In the genomic region with DNA sequence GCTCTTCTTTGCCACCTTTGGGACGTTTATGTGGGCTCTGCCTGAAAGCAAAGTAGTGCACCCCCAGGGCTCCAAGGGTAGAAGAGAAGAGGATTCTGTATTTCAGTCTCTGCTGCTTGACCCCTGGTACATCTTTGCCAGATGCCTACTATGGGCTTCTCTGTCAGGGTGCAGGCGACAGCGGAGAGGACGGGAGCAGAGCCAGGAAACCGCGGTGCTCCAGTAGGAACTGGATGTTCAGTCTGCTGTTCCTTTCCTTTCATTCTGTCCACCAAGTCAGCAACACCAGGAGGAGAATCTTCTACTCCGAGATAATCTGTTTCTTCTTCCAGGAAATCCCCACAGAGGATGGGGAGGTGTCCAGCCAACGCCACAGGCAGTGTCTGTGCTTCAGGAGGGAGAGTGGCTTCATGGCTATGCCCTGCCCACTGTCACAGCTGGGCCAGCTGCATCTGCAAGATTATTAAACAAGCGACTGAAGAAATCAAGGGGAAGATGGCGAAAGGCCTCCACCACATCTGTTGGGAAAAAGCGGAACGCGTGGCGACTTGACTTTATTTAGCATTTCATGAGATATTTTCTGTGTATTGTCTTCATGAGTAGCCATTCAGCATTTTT, we compare ENCODE assay signal across 20 cellular contexts.
DNase-seq lines count a peak whose midpoint lies in the region; ATAC-seq and TF ChIP-seq lines count a peak whose summit lies in the region.
"Had no signal": no experiment of that assay in that cellular context is flagged by ENCODE, and none has a peak within 500 bp of the region (broad histone marks: within the 10 kb centered on the region; RNA-seq: fewer than 3 reads in every experiment).

No MANE protein-coding gene starts in this region.

- H3K4me3 ChIP-seq in BLaER1 (peak overlapping the region; percentile 56), HL-60 (replicated peaks; ENCODE audit: insufficient read depth, low read length) (no peak overlapping the region), coronary artery (peak overlapping the region; percentile 39), neural progenitor cell (no peak overlapping the region), lower lobe of right lung (no peak overlapping the region)
- H3K4me3 ChIP-seq: PC-9 had no signal

- H3K4me1 ChIP-seq in BLaER1, result peaks cover 88% of the 10 kb centered on the region
- no peaks in the 10 kb centered on the region for H3K4me1 ChIP-seq in neural progenitor cell
- H3K4me1 ChIP-seq in lower lobe of right lung, result peaks cover 11% of the 10 kb centered on the region

- peak overlapping the region; percentile 91 for H3K27ac ChIP-seq in BLaER1
- H3K27ac ChIP-seq in HL-60 (replicated peaks), result peak overlapping the region; percentile 59
- peak overlapping the region in 1 of 2 donors; percentile 73 for H3K27ac ChIP-seq in coronary artery
- no peak overlapping the region for H3K27ac ChIP-seq in neural progenitor cell
- H3K27ac ChIP-seq in lower lobe of right lung, result no peak overlapping the region
- H3K27ac ChIP-seq: PC-9 had no signal

- no peak for ATAC-seq in lower lobe of right lung

- H3K27me3 Mint-ChIP-seq in neural progenitor cell (ENCODE audit: insufficient read depth, low read depth), result peaks cover 11% of the 10 kb centered on the region
- H3K27me3 Mint-ChIP-seq in nephron progenitor cell (ENCODE audit: low read depth, poor library complexity), result no peaks in the 10 kb centered on the region

- H3K4me1 Mint-ChIP-seq in neural progenitor cell (peaks cover 20% of the 10 kb centered on the region), nephron progenitor cell (peaks cover 26% of the 10 kb centered on the region)

- no peak for TF ChIP-seq CTCF in HL-60 (IDR thresholded peaks at IDR 0.05; ENCODE audit: insufficient read depth, low read length)
- TF ChIP-seq CTCF in coronary artery (IDR thresholded peaks at IDR 0.05), result no peak
- no peak for TF ChIP-seq CTCF in neural progenitor cell (IDR thresholded peaks at IDR 0.05)
- no peak for TF ChIP-seq CTCF in lower lobe of right lung (IDR thresholded peaks at IDR 0.05)
- TF ChIP-seq CTCF in nephron progenitor cell (IDR thresholded peaks at IDR 0.05), result no peak

- no peak overlapping the region for H2AFZ ChIP-seq in neural progenitor cell (replicated peaks)
- H2AFZ ChIP-seq: PC-9 had no signal

- intact Hi-C loops in lower lobe of right lung (cut with DNase I), result no loop called here

- peak overlapping the region; percentile 91 for H3K4me2 ChIP-seq in BLaER1
- H3K4me2 ChIP-seq in neural progenitor cell, result no peak overlapping the region
- H3K4me2 ChIP-seq: PC-9 had no signal

- DNase-seq in HL-60 (ENCODE audit: low read depth in 1 of 2, low spot score in 1 of 2) (peak in 1 of 2 experiments; percentile 90), coronary artery (ENCODE audit: low spot score) (no peak), neural progenitor cell (ENCODE audit: low spot score) (no peak), lower lobe of right lung (no peak), epidermal melanocyte (ENCODE audit: insufficient read length, low spot score) (no peak), nephron progenitor cell (no peak), NCI-H2029 treated with DMSO at 0.1 percent for 48 hours (lab: John Stamatoyannopoulos, UW) (no peak)
- DNase-seq: C1 segment of cervical spinal cord, DMS 273 treated with DMSO at 0.1 percent for 48 hours, EL, HFFc6, IMR-90, Karpas-422, MM.1S, NCI-H187 treated with DMSO at 0.1 percent for 48 hours, NCI-H2171, NCI-H446, NCI-H748 treated with DMSO at 0.1 percent for 48 hours, PC-9 had no signal

- H3K36me3 Mint-ChIP-seq in neural progenitor cell, result no peaks in the 10 kb centered on the region
- H3K36me3 Mint-ChIP-seq in nephron progenitor cell (ENCODE audit: low read depth), result peaks cover 5% of the 10 kb centered on the region

- peaks cover 10% of the 10 kb centered on the region for H3K9me3 Mint-ChIP-seq in neural progenitor cell
- H3K9me3 Mint-ChIP-seq in nephron progenitor cell, result peaks cover 29% of the 10 kb centered on the region

- H3K4me3 Mint-ChIP-seq in neural progenitor cell (no peak overlapping the region), nephron progenitor cell (no peak overlapping the region)
- H3K4me3 Mint-ChIP-seq: HFFc6 had no signal

- H3K36me3 ChIP-seq in BLaER1 (no peaks in the 10 kb centered on the region), neural progenitor cell (no peaks in the 10 kb centered on the region), lower lobe of right lung (no peaks in the 10 kb centered on the region)

- H3F3A ChIP-seq in neural progenitor cell (ENCODE audit: low read depth), result no peaks in the 10 kb centered on the region

- H4K20me1 ChIP-seq in BLaER1, result no peaks in the 10 kb centered on the region
- no peaks in the 10 kb centered on the region for H4K20me1 ChIP-seq in neural progenitor cell (ENCODE audit: low read depth)

- H3K9ac ChIP-seq in BLaER1, result peak overlapping the region; percentile 71
- no peak overlapping the region for H3K9ac ChIP-seq in neural progenitor cell

- H3K27ac Mint-ChIP-seq in neural progenitor cell, result peak overlapping the region; percentile 76
- no peak overlapping the region for H3K27ac Mint-ChIP-seq in nephron progenitor cell
- H3K27ac Mint-ChIP-seq: HFFc6 had no signal

- H3K79me2 ChIP-seq in neural progenitor cell (ENCODE audit: low read depth), result no peaks in the 10 kb centered on the region

- H3K9me3 ChIP-seq in BLaER1 (peaks cover 16% of the 10 kb centered on the region), neural progenitor cell (ENCODE audit: low read depth) (no peaks in the 10 kb centered on the region), lower lobe of right lung (peaks cover 8% of the 10 kb centered on the region)

- H3K27me3 ChIP-seq in BLaER1 (no peaks in the 10 kb centered on the region), HL-60 (ENCODE audit: insufficient read depth, poor library complexity, severe bottlenecking) (no peaks in the 10 kb centered on the region), neural progenitor cell (no peaks in the 10 kb centered on the region), lower lobe of right lung (ENCODE audit: low read depth) (no peaks in the 10 kb centered on the region)

Comparison
In these comparisons a context has a peak if more than half of its experiments do, and no peak if none do; other contexts are left out.
1. H3K27ac ChIP-seq: peak in BLaER1 (single experiment) and HL-60 (single experiment); none in neural progenitor cell (single experiment) and lower lobe of right lung (single experiment).
2. H3K4me3 ChIP-seq: peak in BLaER1 (single experiment) and coronary artery (single experiment); none in HL-60 (single experiment), neural progenitor cell (single experiment) and lower lobe of right lung (single experiment).